13 cellular contexts compared by ENCODE assay signal in genomic region chr3:141328286-141329166, GRCh38. TPM values are rescaled to one million over a fixed set of nuclear protein-coding genes. Genes with fewer than 3 reads are reported as not detected.
A peak's percentile ranks its signal among the peaks of the same experiment; 100 is the strongest.
DNase-seq lines count a peak whose midpoint lies in the region; ATAC-seq and TF ChIP-seq lines count a peak whose summit lies in the region.
"Had no signal": no experiment of that assay in that cellular context is flagged by ENCODE, and none has a peak within 500 bp of the region (broad histone marks: within the 10 kb centered on the region; RNA-seq: fewer than 3 reads in every experiment).

No MANE protein-coding gene starts in this region.

- peak; percentile 53 for ATAC-seq in Right ventricle myocardium superior (ENCODE audit: poor library complexity)
- ATAC-seq in left cardiac atrium: no peak
- ATAC-seq in GM21619 (IDR thresholded peaks at IDR 0.05; ENCODE audit: unreplicated experiment): peak; percentile 45
- ATAC-seq in HG03432 (IDR thresholded peaks at IDR 0.05; ENCODE audit: unreplicated experiment): peak; percentile 56
- peak; percentile 71 for ATAC-seq in stimulated activated naive CD8-positive, alpha-beta T cell treated with anti-CD3 and anti-CD28 coated beads, Interleukin-15, Interleukin-2, amounts not matched to agents 100 U/mL and 50 U/mL, for 24 hours
- ATAC-seq in omental fat pad (ENCODE audit: low FRiP score): no peak
- no peak for ATAC-seq in HG03280 (IDR thresholded peaks at IDR 0.05; ENCODE audit: unreplicated experiment)

- H3K9me3 ChIP-seq in endodermal cell (ENCODE audit: control insufficient read depth, low read length): no peaks in the 10 kb centered on the region
- H3K9me3 ChIP-seq: esophagus muscularis mucosa, sigmoid colon, transverse colon had no signal

- H3K9ac ChIP-seq in endodermal cell (ENCODE audit: extremely low read depth, low read length, poor library complexity, severe bottlenecking): no peak overlapping the region

- TF ChIP-seq CTCF in endodermal cell (conservative IDR thresholded peaks at IDR 0.05): no peak
- no peak for TF ChIP-seq CTCF in omental fat pad (IDR thresholded peaks at IDR 0.05)

- no peak overlapping the region for H3K4me3 ChIP-seq in endodermal cell (ENCODE audit: low read length)
- H3K4me3 ChIP-seq: esophagus muscularis mucosa, sigmoid colon, transverse colon had no signal

- H3K27ac Mint-ChIP-seq in endodermal cell: no peak overlapping the region
- H3K27ac Mint-ChIP-seq: B cell had no signal

- no peak overlapping the region for H3K4me3 Mint-ChIP-seq in endodermal cell
- H3K4me3 Mint-ChIP-seq: B cell had no signal

- no peaks in the 10 kb centered on the region for H3K36me3 ChIP-seq in endodermal cell (ENCODE audit: control insufficient read depth, insufficient read depth, low read length)
- H3K36me3 ChIP-seq: esophagus muscularis mucosa, sigmoid colon, transverse colon had no signal

- H3K9me3 Mint-ChIP-seq in endodermal cell: no peaks in the 10 kb centered on the region

- no peak overlapping the region for H3K27ac ChIP-seq in endodermal cell (ENCODE audit: low read depth, low read length)
- H3K27ac ChIP-seq: esophagus muscularis mucosa, sigmoid colon had no signal

- peaks cover 5% of the 10 kb centered on the region for H3K27me3 Mint-ChIP-seq in endodermal cell (ENCODE audit: insufficient read depth)
- H3K27me3 Mint-ChIP-seq: B cell had no signal

- peaks cover 56% of the 10 kb centered on the region for H3K4me1 Mint-ChIP-seq in endodermal cell

- WGBS in endodermal cell (ENCODE audit: insufficient coverage in 1 of 2, insufficient read length in 1 of 2), 2 experiments: 87 to 89% methylated on average over 5 to 7 of the region's 7 CpGs

- intact Hi-C loops in Right ventricle myocardium superior (cut with DNase I) (no loop called here), left cardiac atrium (cut with DNase I) (no loop called here)

- no peaks in the 10 kb centered on the region for H3K36me3 Mint-ChIP-seq in endodermal cell (ENCODE audit: low read depth)

- H3K27me3 ChIP-seq in endodermal cell (ENCODE audit: control insufficient read depth, insufficient read depth, low read length, poor library complexity, severe bottlenecking): no peaks in the 10 kb centered on the region
- H3K27me3 ChIP-seq: esophagus muscularis mucosa, sigmoid colon, transverse colon had no signal

- H3K4me1 ChIP-seq in endodermal cell (ENCODE audit: control insufficient read depth, insufficient read depth, low read length): peaks cover 16% of the 10 kb centered on the region
- H3K4me1 ChIP-seq: sigmoid colon had no signal

- DNase-seq in Right ventricle myocardium superior (no peak), left cardiac atrium (no peak), endodermal cell (no peak), omental fat pad (ENCODE audit: low spot score) (no peak)
- no peak for DNase-seq in stimulated activated naive CD8-positive, alpha-beta T cell treated with anti-CD3 and anti-CD28 coated beads, Interleukin-15, Interleukin-2, amounts not matched to agents 100 U/mL and 50 U/mL, for 24 hours
- DNase-seq: caudate nucleus, sigmoid colon, transverse colon had no signal

RNA-seq across cellular contexts. Expression of gene ZBTB38, which starts 39.8 kb away (rescaled TPM):
- total RNA-seq in Right ventricle myocardium superior (89.6 TPM), left cardiac atrium (10 to 100 TPM; 62.9 to 72.6 TPM), endodermal cell (10 to 100 TPM; 27.3 to 28.2 TPM), omental fat pad (100 to 1,000 TPM in 3 of 4 donors, 10 to 100 TPM in 1; 70.1 to 133 (median 108) TPM)
- 19.0 TPM for polyA plus RNA-seq in endodermal cell (2013, experiment 1 of 2)
- 17.6 TPM for polyA plus RNA-seq in endodermal cell (2013, experiment 2 of 2)

Comparison
In these comparisons a context has a peak if more than half of its experiments do, and no peak if none do; other contexts are left out.
1. ATAC-seq: peak in Right ventricle myocardium superior (single experiment), GM21619 (single experiment), HG03432 (single experiment) and stimulated activated naive CD8-positive, alpha-beta T cell treated with anti-CD3 and anti-CD28 coated beads, Interleukin-15, Interleukin-2, amounts not matched to agents 100 U/mL and 50 U/mL, for 24 hours (single experiment); none in left cardiac atrium (0 of 2), omental fat pad (single experiment) and HG03280 (single experiment).